In the genomic region with DNA sequence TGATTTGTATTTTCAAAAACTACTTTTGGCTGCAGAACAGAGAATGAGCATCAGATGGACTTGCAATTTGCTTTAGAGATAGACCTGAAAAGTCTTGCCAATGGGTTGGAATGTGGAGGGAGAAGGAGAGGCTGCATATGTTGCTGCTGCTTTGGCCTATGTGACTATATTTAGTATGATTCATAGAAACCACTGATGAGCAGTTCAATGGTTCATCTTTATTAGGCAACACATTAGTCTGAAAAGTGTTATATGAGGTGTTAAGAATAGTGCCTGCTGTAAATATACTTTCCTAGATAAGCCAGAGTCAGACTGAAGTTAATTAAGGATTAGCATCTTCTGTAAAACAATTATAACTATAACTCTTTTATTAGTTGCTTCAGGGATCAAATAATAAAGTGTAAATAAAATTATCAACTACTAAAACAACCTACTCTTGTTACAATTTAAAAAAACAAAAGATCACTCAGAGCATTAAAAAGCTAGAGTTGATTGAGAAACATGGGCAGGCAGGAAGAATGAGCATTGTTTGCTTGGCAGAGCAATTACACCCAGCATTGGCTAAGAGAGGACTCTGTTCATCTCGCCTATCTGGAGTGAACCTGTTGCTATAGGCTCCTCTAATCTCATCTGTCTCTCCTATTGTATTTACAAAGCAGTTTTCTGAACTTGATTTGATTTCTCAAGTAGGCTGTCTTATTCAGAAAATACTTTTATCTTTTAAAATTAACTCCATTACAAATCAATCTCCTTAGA, we compare ENCODE assay signal across 14 cellular contexts. TPM values are rescaled to one million over a fixed set of nuclear protein-coding genes. Genes with fewer than 3 reads are reported as not detected.
DNase-seq lines count a peak whose midpoint lies in the region; ATAC-seq and TF ChIP-seq lines count a peak whose summit lies in the region.
"Had no signal": no experiment of that assay in that cellular context is flagged by ENCODE, and none has a peak within 500 bp of the region (broad histone marks: within the 10 kb centered on the region; RNA-seq: fewer than 3 reads in every experiment).

No MANE protein-coding gene starts in this region.

- H3K9me2 ChIP-seq in PC-9 (ENCODE audit: insufficient read depth), result no peaks in the 10 kb centered on the region

- POLR2A ChIA-PET in PC-9 (lab: Charles Lee; ENCODE audit: unreplicated experiment), result interaction anchor here (0.6 kb wide), 3 partner anchors 86 to 94 kb away, joined by 3 to 4 read pairs (median 3); no protein-coding TSS in a partner anchor

- intact Hi-C loops in PC-9 (cut with micrococcal nuclease; ENCODE audit: unreplicated experiment), result no loop called here
- intact Hi-C loops in right cardiac atrium (cut with DNase I), result loop anchor here in 1 of 4 donors (10.0 kb wide), 1 partner anchor 58 kb away; no protein-coding TSS in a partner anchor

- H4K20me1 ChIP-seq in PC-9 (ENCODE audit: insufficient read depth), result no peaks in the 10 kb centered on the region
- no peaks in the 10 kb centered on the region for H4K20me1 ChIP-seq in smooth muscle cell (ENCODE audit: low read depth)

- H3K79me2 ChIP-seq in PC-9 (ENCODE audit: low read depth), result no peaks in the 10 kb centered on the region
- no peaks in the 10 kb centered on the region for H3K79me2 ChIP-seq in smooth muscle cell (ENCODE audit: low read depth)

- no peak for DNase-seq in activated T-cell treated with anti-CD3 and anti-CD28 coated beads, Interleukin-2, amount 50 U/mL, for 4 hours
- DNase-seq in activated T-cell treated with anti-CD3 and anti-CD28 coated beads, Interleukin-2, amount 50 U/mL, for 48 hours, result no peak
- DNase-seq in PC-9, result peak in 1 of 2 experiments; percentile 84
- peak; percentile 68 for DNase-seq in fibroblast of peridontal ligament (ENCODE audit: extremely low read depth)
- no peak for DNase-seq in smooth muscle cell (lab: John Stamatoyannopoulos, UW; ENCODE audit: unreplicated experiment)
- DNase-seq in right cardiac atrium, result no peak
- DNase-seq: anterior cingulate cortex, NCI-H446 had no signal

- no peak overlapping the region for H3K4me3 Mint-ChIP-seq in activated T-cell treated with anti-CD3 and anti-CD28 coated beads, Interleukin-2, amount 50 U/mL, for 4 hours

- no peaks in the 10 kb centered on the region for H3K27me3 ChIP-seq in PC-9 (ENCODE audit: insufficient read depth, low read depth)
- no peaks in the 10 kb centered on the region for H3K27me3 ChIP-seq in smooth muscle cell (ENCODE audit: low read depth)
- H3K27me3 ChIP-seq in right cardiac atrium (ENCODE audit: control insufficient read depth, insufficient read depth), result no peaks in the 10 kb centered on the region
- H3K27me3 ChIP-seq: vagina had no signal

- WGBS in smooth muscle cell (ENCODE audit: low lambda C conversion rate), result 95% methylated on average over 1 of the region's 1 CpG
- 83% methylated on average over 1 of the region's 1 CpG for WGBS in right cardiac atrium

- H3K27ac ChIP-seq in PC-9 (peak overlapping the region; percentile 82), smooth muscle cell (ENCODE audit: low read depth) (peak overlapping the region; percentile 71), right cardiac atrium (ENCODE audit: low read length) (no peak overlapping the region)
- H3K27ac ChIP-seq: C4-2B, vagina had no signal

- CTCF ChIA-PET in PC-9 (lab: Charles Lee), result interaction anchor here (0.7 kb wide), 1 partner anchor 162 kb away, joined by 3 read pairs; no protein-coding TSS in a partner anchor

- peaks cover 38% of the 10 kb centered on the region for H3F3A ChIP-seq in PC-9 (ENCODE audit: insufficient read depth, low read depth)
- H3F3A ChIP-seq in smooth muscle cell (ENCODE audit: low read depth), result peaks cover 14% of the 10 kb centered on the region

- no peaks in the 10 kb centered on the region for H3K27me3 Mint-ChIP-seq in activated T-cell treated with anti-CD3 and anti-CD28 coated beads, Interleukin-2, amount 50 U/mL, for 4 hours (ENCODE audit: low read depth)

- peak; percentile 46 to 67 for ATAC-seq in activated T-cell treated with anti-CD3 and anti-CD28 coated beads, Interleukin-2, amount 50 U/mL, for 4 hours
- ATAC-seq in GM18519 (IDR thresholded peaks at IDR 0.05; ENCODE audit: low FRiP score, unreplicated experiment), result no peak
- no peak for ATAC-seq in GM19351 (IDR thresholded peaks at IDR 0.05; ENCODE audit: unreplicated experiment)
- ATAC-seq in right cardiac atrium, result no peak

- no peaks in the 10 kb centered on the region for H3K9me3 Mint-ChIP-seq in activated T-cell treated with anti-CD3 and anti-CD28 coated beads, Interleukin-2, amount 50 U/mL, for 4 hours

- no peaks in the 10 kb centered on the region for H3K9me3 ChIP-seq in PC-9 (ENCODE audit: insufficient read depth, low read depth)
- no peaks in the 10 kb centered on the region for H3K9me3 ChIP-seq in smooth muscle cell (replicated peaks; ENCODE audit: low read depth)
- no peaks in the 10 kb centered on the region for H3K9me3 ChIP-seq in right cardiac atrium (ENCODE audit: control insufficient read depth, low read length)
- H3K9me3 ChIP-seq: vagina had no signal

- H3K4me3 ChIP-seq in PC-9, result no peak overlapping the region
- H3K4me3 ChIP-seq in smooth muscle cell, result no peak overlapping the region
- H3K4me3 ChIP-seq in right cardiac atrium (ENCODE audit: low read length), result no peak overlapping the region
- H3K4me3 ChIP-seq: vagina had no signal

- no peak overlapping the region for H2AFZ ChIP-seq in PC-9
- H2AFZ ChIP-seq in smooth muscle cell (ENCODE audit: low read depth), result no peak overlapping the region

- TF ChIP-seq CTCF in PC-9 (conservative IDR thresholded peaks at IDR 0.05), result no peak
- no peak for TF ChIP-seq CTCF in smooth muscle cell (IDR thresholded peaks at IDR 0.05; ENCODE audit: borderline replicate concordance, insufficient read depth, poor library complexity, severe bottlenecking)

- H3K9ac ChIP-seq in smooth muscle cell (ENCODE audit: low read depth), result no peak overlapping the region

- no TSS peak for BruUV-seq in PC-9 (replicated peaks; lab: Mats Ljungman, UMichigan)

- H3K4me1 Mint-ChIP-seq in activated T-cell treated with anti-CD3 and anti-CD28 coated beads, Interleukin-2, amount 50 U/mL, for 4 hours (ENCODE audit: low read depth), result peaks cover 8% of the 10 kb centered on the region

- no peaks in the 10 kb centered on the region for H3K36me3 Mint-ChIP-seq in activated T-cell treated with anti-CD3 and anti-CD28 coated beads, Interleukin-2, amount 50 U/mL, for 4 hours (ENCODE audit: insufficient read depth)

- H3K4me2 ChIP-seq in PC-9, result peak overlapping the region; percentile 44
- H3K4me2 ChIP-seq in smooth muscle cell, result peak overlapping the region; percentile 47

- peaks cover 44% of the 10 kb centered on the region for H3K4me1 ChIP-seq in PC-9 (replicated peaks; ENCODE audit: insufficient read depth)
- H3K4me1 ChIP-seq in smooth muscle cell (ENCODE audit: low read depth), result peaks cover 8% of the 10 kb centered on the region
- H3K4me1 ChIP-seq in right cardiac atrium (ENCODE audit: control insufficient read depth, insufficient read depth, low read length), result no peaks in the 10 kb centered on the region
- H3K4me1 ChIP-seq: vagina had no signal

- H3K36me3 ChIP-seq in PC-9 (ENCODE audit: low read depth) (no peaks in the 10 kb centered on the region), smooth muscle cell (ENCODE audit: low read depth) (no peaks in the 10 kb centered on the region)
- H3K36me3 ChIP-seq: vagina had no signal

RNA-seq across cellular contexts. Expression of gene HORMAD2, which starts 36.3 kb away (rescaled TPM):
- total RNA-seq in activated T-cell treated with anti-CD3 and anti-CD28 coated beads, Interleukin-2, amount 50 U/mL, for 4 hours, result not detected
- total RNA-seq in PC-9 (2021) (0.20 TPM in 1 of 2 replicates, not detected in the other), smooth muscle cell (1.4 TPM in 1 of 2 replicates, not detected in the other), right cardiac atrium (not detected)
- polyA plus RNA-seq in smooth muscle cell (not detected in 2 replicates), right cardiac atrium (not detected)
- total RNA-seq: epithelial cell of proximal tubule, lower leg skin, vagina had no signal

Comparison
In these comparisons a context has a peak if more than half of its experiments do, and no peak if none do; other contexts are left out.
1. ATAC-seq: peak in activated T-cell treated with anti-CD3 and anti-CD28 coated beads, Interleukin-2, amount 50 U/mL, for 4 hours (2 of 2); none in GM18519 (single experiment), GM19351 (single experiment) and right cardiac atrium (0 of 2).